9 cellular contexts compared by ENCODE assay signal in genomic region chr17:50266384-50267073, GRCh38. TPM values are rescaled to one million over a fixed set of nuclear protein-coding genes. Genes with fewer than 3 reads are reported as not detected.
DNase-seq lines count a peak whose midpoint lies in the region; ATAC-seq and TF ChIP-seq lines count a peak whose summit lies in the region.
"Had no signal": no experiment of that assay in that cellular context is flagged by ENCODE, and none has a peak within 500 bp of the region (broad histone marks: within the 10 kb centered on the region; RNA-seq: fewer than 3 reads in every experiment).

No MANE protein-coding gene starts in this region.

- no peaks in the 10 kb centered on the region for H4K20me1 ChIP-seq in BLaER1
- no peaks in the 10 kb centered on the region for H4K20me1 ChIP-seq in mammary epithelial cell (ENCODE audit: insufficient read depth, low read length)

- H3K9me3 ChIP-seq in BLaER1 (no peaks in the 10 kb centered on the region), MG63 (no peaks in the 10 kb centered on the region), mammary epithelial cell (replicated peaks; ENCODE audit: insufficient read depth, low read length) (no peaks in the 10 kb centered on the region), muscle layer of colon (ENCODE audit: low read length) (no peaks in the 10 kb centered on the region)

- no peak overlapping the region for H3K27ac ChIP-seq in BLaER1
- H3K27ac ChIP-seq in mammary epithelial cell (ENCODE audit: insufficient read depth, low read depth, low read length), result no peak overlapping the region
- H3K27ac ChIP-seq in muscle layer of colon (ENCODE audit: low read depth, low read length), result peak overlapping the region; percentile 70

- peak; percentile 96 for DNase-seq in MG63
- DNase-seq in mammary epithelial cell, result peak; percentile 56
- DNase-seq in cortex of kidney (lab: John Stamatoyannopoulos, UW), result no peak
- DNase-seq in NCI-H187 (lab: John Stamatoyannopoulos, UW), result no peak
- DNase-seq: nucleus accumbens had no signal

- no peak overlapping the region for H2AFZ ChIP-seq in mammary epithelial cell (ENCODE audit: low read depth, low read length)

- ATAC-seq in HG03457 (IDR thresholded peaks at IDR 0.05; ENCODE audit: unreplicated experiment) (no peak), GM18861 (IDR thresholded peaks at IDR 0.05; ENCODE audit: unreplicated experiment) (no peak)

- H3K27me3 ChIP-seq in BLaER1, result no peaks in the 10 kb centered on the region
- H3K27me3 ChIP-seq in MG63, result no peaks in the 10 kb centered on the region
- H3K27me3 ChIP-seq in mammary epithelial cell (ENCODE audit: insufficient read depth, low read length), result no peaks in the 10 kb centered on the region
- H3K27me3 ChIP-seq in muscle layer of colon (ENCODE audit: control insufficient read depth in 1 of 2, insufficient read depth in 2 of 2, low read length in 2 of 2), result no peaks in the 10 kb centered on the region

- CTCF ChIA-PET in mammary epithelial cell (lab: Charles Lee; ENCODE audit: low non-redundant PET), result interaction anchor here (0.6 kb wide), 2 partner anchors 47 to 105 kb away, joined by 3 read pairs; no protein-coding TSS in a partner anchor

- H3K4me3 ChIP-seq in BLaER1, result no peak overlapping the region
- no peak overlapping the region for H3K4me3 ChIP-seq in MG63
- no peak overlapping the region for H3K4me3 ChIP-seq in mammary epithelial cell (replicated peaks in 1 of 3; ENCODE audit: insufficient read depth in 1 of 3, low read depth in 2 of 3, low read length in 3 of 3)
- peak overlapping the region; percentile 22 to 49 for H3K4me3 ChIP-seq in muscle layer of colon (ENCODE audit: low read depth in 1 of 2, low read length in 2 of 2)

- no peak for TF ChIP-seq CTCF in mammary epithelial cell (conservative IDR thresholded peaks at IDR 0.05 in 1 of 2, IDR thresholded peaks at IDR 0.05 in 1 of 2; ENCODE audit: extremely low read depth in 1 of 2, insufficient read depth in 1 of 2, low read depth in 1 of 2, low read length in 2 of 2)

- H3K4me1 ChIP-seq in BLaER1, result peaks cover 17% of the 10 kb centered on the region
- peaks cover 13% of the 10 kb centered on the region for H3K4me1 ChIP-seq in mammary epithelial cell (ENCODE audit: insufficient read depth, low read length)
- peaks cover 70% of the 10 kb centered on the region for H3K4me1 ChIP-seq in muscle layer of colon (ENCODE audit: insufficient read depth, low read length)

- no peaks in the 10 kb centered on the region for H3K36me3 ChIP-seq in BLaER1
- no peaks in the 10 kb centered on the region for H3K36me3 ChIP-seq in MG63
- no peaks in the 10 kb centered on the region for H3K36me3 ChIP-seq in mammary epithelial cell (ENCODE audit: insufficient read depth, low read length)
- no peaks in the 10 kb centered on the region for H3K36me3 ChIP-seq in muscle layer of colon (ENCODE audit: insufficient read depth, low read length)

- H3K4me2 ChIP-seq in BLaER1, result peak overlapping the region; percentile 40
- peak overlapping the region; percentile 34 for H3K4me2 ChIP-seq in mammary epithelial cell (ENCODE audit: insufficient read depth, low read depth, low read length)

- H3K9ac ChIP-seq in BLaER1, result no peak overlapping the region
- no peak overlapping the region for H3K9ac ChIP-seq in mammary epithelial cell (ENCODE audit: insufficient read depth, low read length)
- H3K9ac ChIP-seq in muscle layer of colon (ENCODE audit: low read length), result no peak overlapping the region

- 14% methylated on average over 6 of the region's 13 CpGs for WGBS in mammary epithelial cell (ENCODE audit: low coverage, missing lambda C conversion rate)

- no peaks in the 10 kb centered on the region for H3K79me2 ChIP-seq in mammary epithelial cell (ENCODE audit: insufficient read depth, low read length)

- BruUV-seq in mammary epithelial cell (replicated peaks; lab: Mats Ljungman, UMichigan), result no TSS peak

- dilution Hi-C loops in mammary epithelial cell (cut with HindIII; ENCODE audit: low sequenced_read_pairs), result loop anchor here (5.0 kb wide), 1 partner anchor 64 kb away; the partner anchor contains the start of gene COL1A1

- in situ Hi-C loops in mammary epithelial cell (cut with MboI; ENCODE audit: low sequenced_read_pairs in 2 of 2), result no loop called here

- intact Hi-C loops in mammary epithelial cell (cut with micrococcal nuclease), result no loop called here

RNA-seq across cellular contexts. Expression of gene TMEM92, which starts 7.7 kb away (rescaled TPM):
- total RNA-seq in MG63 (2014; rRNA removed; shearing (Covaris generic); ENCODE audit: low replicate concordance), result not detected in 2 replicates
- total RNA-seq in mammary epithelial cell, result under 1 TPM in 1 of 2 donors, not detected in 1; under 0.01 TPM
- 1.3 TPM for polyA plus RNA-seq in mammary epithelial cell
- polyA minus RNA-seq in mammary epithelial cell, result 3.0 TPM

Comparison
In these comparisons a context has a peak if more than half of its experiments do, and no peak if none do; other contexts are left out.
1. H3K4me3 ChIP-seq: peak in muscle layer of colon (2 of 2); none in BLaER1 (single experiment), MG63 (single experiment) and mammary epithelial cell (0 of 3).
2. DNase-seq: peak in MG63 (single experiment) and mammary epithelial cell (single experiment); none in cortex of kidney (single experiment) and NCI-H187 (0 of 2).